ENCODE assay signal across 20 cellular contexts in the genomic region with DNA sequence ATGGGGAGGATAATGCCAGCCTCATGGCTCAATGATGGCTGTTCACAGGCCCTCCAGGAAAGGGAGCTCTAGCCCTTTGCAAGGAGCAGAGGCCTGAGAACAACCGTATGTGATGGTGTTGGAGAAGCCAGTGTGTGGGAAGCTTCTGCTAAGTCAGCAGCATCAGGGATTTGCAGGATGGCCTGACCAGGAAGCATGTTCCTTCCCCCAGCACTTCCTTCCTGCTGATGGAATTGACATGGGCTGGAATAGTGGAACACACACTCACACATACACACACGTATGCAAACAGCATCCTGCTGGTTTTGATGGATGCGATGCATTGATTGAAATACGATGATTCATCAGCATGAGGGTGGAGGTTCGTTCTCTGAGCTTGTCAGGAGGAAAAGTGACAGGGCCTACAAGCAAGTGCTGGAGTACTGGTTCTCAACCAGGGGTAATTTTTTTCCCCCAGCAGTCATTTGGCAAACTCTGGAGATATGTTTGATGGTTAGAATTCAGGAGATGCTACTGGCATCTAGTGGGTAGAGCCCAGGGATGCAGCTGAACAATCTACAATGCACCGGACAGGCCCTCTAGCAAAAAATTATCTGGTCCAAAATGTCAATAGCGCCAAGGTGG.
A peak's percentile ranks its signal among the peaks of the same experiment; 100 is the strongest.
DNase-seq lines count a peak whose midpoint lies in the region; ATAC-seq and TF ChIP-seq lines count a peak whose summit lies in the region.
"Had no signal": no experiment of that assay in that cellular context is flagged by ENCODE, and none has a peak within 500 bp of the region (broad histone marks: within the 10 kb centered on the region; RNA-seq: fewer than 3 reads in every experiment).

No MANE protein-coding gene starts in this region.

- no peaks in the 10 kb centered on the region for H3K27me3 ChIP-seq in AG04450 (ENCODE audit: control insufficient read depth, insufficient read depth, low read length)
- no peaks in the 10 kb centered on the region for H3K27me3 ChIP-seq in Panc1 (ENCODE audit: control insufficient read depth, insufficient read depth, low read length)

- H3K9me2 ChIP-seq in OCI-LY7 (ENCODE audit: insufficient read depth, low read length), result no peaks in the 10 kb centered on the region

- no peak overlapping the region for H3K27ac Mint-ChIP-seq in endothelial cell (ENCODE audit: unreplicated experiment)
- H3K27ac Mint-ChIP-seq: activated CD4-positive, alpha-beta T cell treated with anti-CD3 and anti-CD28 coated beads, Interleukin-2, amount 10 ng/mL, durations not matched to agents 24 days and 14 days; activated T-helper 2 cell treated with anti-CD3 and anti-CD28 coated beads, Interferon-gamma antibody, Interleukin-2, Interleukin-4, amounts not matched to agents 10 μg/mL and 5 μg/mL and 100 μg/mL, durations not matched to agents 14 hours and 24 hours and 36 hours; stimulated activated naive CD8-positive, alpha-beta T cell treated with anti-CD3 and anti-CD28 coated beads, Interleukin-15, Interleukin-2, amounts not matched to agents 100 ng/mL and 50 ng/mL, for 24 hours had no signal

- peaks cover 16% of the 10 kb centered on the region for H3K4me1 Mint-ChIP-seq in endothelial cell (ENCODE audit: unreplicated experiment)

- H3K4me1 ChIP-seq in Panc1 (ENCODE audit: control insufficient read depth, insufficient read depth, low read length) (no peaks in the 10 kb centered on the region), OCI-LY7 (ENCODE audit: insufficient read depth, low read length, poor library complexity, severe bottlenecking) (no peaks in the 10 kb centered on the region)
- H3K4me1 ChIP-seq: esophagus muscularis mucosa had no signal

- H3K4me2 ChIP-seq in OCI-LY7 (ENCODE audit: low read length), result no peak overlapping the region

- H3K4me3 ChIP-seq in AG04450 (ENCODE audit: low read depth, low read length), result no peak overlapping the region
- no peak overlapping the region for H3K4me3 ChIP-seq in Panc1 (ENCODE audit: low read depth in 2 of 2, low read length in 2 of 2)
- H3K4me3 ChIP-seq in OCI-LY7 (ENCODE audit: low read depth, low read length, poor library complexity, severe bottlenecking), result no peak overlapping the region
- H3K4me3 ChIP-seq: dorsolateral prefrontal cortex, esophagus muscularis mucosa had no signal

- H3K36me3 Mint-ChIP-seq in endothelial cell (ENCODE audit: low read depth, unreplicated experiment), result no peaks in the 10 kb centered on the region

- H3K27ac ChIP-seq in AG04450 (ENCODE audit: low read depth, low read length) (no peak overlapping the region), Panc1 (ENCODE audit: low read length) (no peak overlapping the region), OCI-LY7 (ENCODE audit: low read depth, low read length, poor library complexity, severe bottlenecking) (no peak overlapping the region)
- H3K27ac ChIP-seq: dorsolateral prefrontal cortex, esophagus muscularis mucosa had no signal

- H3K4me3 Mint-ChIP-seq in endothelial cell (ENCODE audit: unreplicated experiment), result no peak overlapping the region
- H3K4me3 Mint-ChIP-seq: activated CD4-positive, alpha-beta T cell treated with anti-CD3 and anti-CD28 coated beads, Interleukin-2, amount 10 ng/mL, durations not matched to agents 24 days and 14 days; stimulated activated naive CD8-positive, alpha-beta T cell treated with anti-CD3 and anti-CD28 coated beads, Interleukin-15, Interleukin-2, amounts not matched to agents 100 ng/mL and 50 ng/mL, for 24 hours had no signal

- POLR2A ChIA-PET in AG04450 (lab: Yijun Ruan, JAX) (interaction anchor here (0.5 kb wide), 1 partner anchor 326 kb away, joined by 6 read pairs; no protein-coding TSS in a partner anchor), Panc1 (lab: Charles Lee) (interaction anchor here (0.6 kb wide), 1 partner anchor 288 kb away, joined by 3 read pairs; no protein-coding TSS in a partner anchor), OCI-LY7 (lab: Charles Lee) (interaction anchor here (0.6 kb wide), 1 partner anchor 175 kb away, joined by 3 read pairs; no protein-coding TSS in a partner anchor)

- DNase-seq in AG04450 (ENCODE audit: low read depth, low spot score), result no peak
- DNase-seq in Panc1 (ENCODE audit: low read depth, low spot score), result no peak
- peak; percentile 14 for DNase-seq in endothelial cell (ENCODE audit: low spot score)
- DNase-seq in mucosa of gallbladder (ENCODE audit: low spot score), result peak; percentile 51
- DNase-seq in SHP77 (lab: John Stamatoyannopoulos, UW), result no peak
- no peak for DNase-seq in OCI-LY7 (ENCODE audit: low spot score)
- DNase-seq: activated CD4-positive, alpha-beta T cell treated with anti-CD3 and anti-CD28 coated beads, Interleukin-2, amount 10 ng/mL, durations not matched to agents 24 days and 14 days; C1 segment of cervical spinal cord; dorsolateral prefrontal cortex; left ventricle myocardium superior; NCI-H1694; NCI-H345; RPMI8226; stimulated activated CD4-positive, alpha-beta T cell treated with anti-CD3 and anti-CD28 coated beads, Interleukin-1b, Interleukin-23, amount 100 ng/mL, for 48 hours had no signal

- H2AFZ ChIP-seq in OCI-LY7 (ENCODE audit: low read length), result no peak overlapping the region

- H3K27me3 Mint-ChIP-seq in endothelial cell (ENCODE audit: unreplicated experiment), result peaks cover 12% of the 10 kb centered on the region

- H3K9me3 ChIP-seq in AG04450 (ENCODE audit: control insufficient read depth, insufficient read depth, low read length), result no peaks in the 10 kb centered on the region; the same call in none of the 2 replicates
- no peaks in the 10 kb centered on the region for H3K9me3 ChIP-seq in Panc1 (ENCODE audit: control insufficient read depth, insufficient read depth, low read depth, low read length)
- H3K9me3 ChIP-seq in OCI-LY7 (ENCODE audit: low read length), result no peaks in the 10 kb centered on the region
- H3K9me3 ChIP-seq: esophagus muscularis mucosa had no signal

- intact Hi-C loops in Panc1 (cut with micrococcal nuclease; ENCODE audit: unreplicated experiment) (no loop called here), OCI-LY7 (cut with micrococcal nuclease; ENCODE audit: unreplicated experiment) (no loop called here)

- CTCF ChIA-PET in AG04450 (lab: Charles Lee) (interaction anchor here (0.6 to 1.7 kb wide), 4 partner anchors 320 to 326 kb away, joined by 3 to 7 read pairs (median 4); no protein-coding TSS in a partner anchor), Panc1 (lab: Charles Lee) (interaction anchor here (0.5 to 1.9 kb wide), 3 partner anchors 326 to 520 kb away, joined by 6 to 7 read pairs (median 6); no protein-coding TSS in a partner anchor), OCI-LY7 (lab: Charles Lee; ENCODE audit: unreplicated experiment) (no interaction called here)

- H3K36me3 ChIP-seq in Panc1 (ENCODE audit: control insufficient read depth, insufficient read depth, low read length) (no peaks in the 10 kb centered on the region), OCI-LY7 (ENCODE audit: insufficient read depth, low read length) (no peaks in the 10 kb centered on the region)
- H3K36me3 ChIP-seq: esophagus muscularis mucosa had no signal

- in situ Hi-C loops in Panc1 (cut with HindIII; ENCODE audit: low pct_unique_long_range_greater_than_20kb, low sequenced_read_pairs), result no loop called here

- H3K9me3 Mint-ChIP-seq in endothelial cell (ENCODE audit: unreplicated experiment), result no peaks in the 10 kb centered on the region
- H3K9me3 Mint-ChIP-seq: activated T-helper 2 cell treated with anti-CD3 and anti-CD28 coated beads, Interferon-gamma antibody, Interleukin-2, Interleukin-4, amounts not matched to agents 10 μg/mL and 5 μg/mL and 100 μg/mL, durations not matched to agents 14 hours and 24 hours and 36 hours had no signal

- no peaks in the 10 kb centered on the region for H4K20me1 ChIP-seq in OCI-LY7 (ENCODE audit: insufficient read depth, low read length)

- H3K79me2 ChIP-seq in OCI-LY7 (ENCODE audit: insufficient read depth, low read depth, low read length), result no peaks in the 10 kb centered on the region

- TF ChIP-seq CTCF in AG04450 (IDR thresholded peaks at IDR 0.05; ENCODE audit: low read depth, low read length), result peak; percentile 16; the same call in 1 of the 2 replicates
- peak; percentile 20; the same call in 1 of the 2 replicates for TF ChIP-seq CTCF in Panc1 (IDR thresholded peaks at IDR 0.05)
- no peak for TF ChIP-seq CTCF in endothelial cell (IDR thresholded peaks at IDR 0.05; ENCODE audit: unreplicated experiment)
- TF ChIP-seq CTCF in OCI-LY7 (conservative IDR thresholded peaks at IDR 0.05; ENCODE audit: low read length), result no peak

- ATAC-seq in Panc1 (no peak), GM21737 (IDR thresholded peaks at IDR 0.05; ENCODE audit: unreplicated experiment) (no peak), HG03045 (IDR thresholded peaks at IDR 0.05; ENCODE audit: unreplicated experiment) (no peak)
- ATAC-seq: left ventricle myocardium superior, sciatic nerve had no signal

- no TSS peak for BruUV-seq in Panc1 (replicated peaks; lab: Mats Ljungman, UMichigan)
- no TSS peak for BruUV-seq in OCI-LY7 (replicated peaks; lab: Mats Ljungman, UMichigan)

Comparison
In these comparisons a context has a peak if more than half of its experiments do, and no peak if none do; other contexts are left out.
1. DNase-seq: peak in endothelial cell (single experiment) and mucosa of gallbladder (single experiment); none in AG04450 (single experiment), Panc1 (single experiment), SHP77 (0 of 2) and OCI-LY7 (single experiment).
2. CTCF ChIP-seq: peak in AG04450 (single experiment) and Panc1 (single experiment); none in endothelial cell (single experiment) and OCI-LY7 (single experiment).